ENCODE assay signal across 8 cellular contexts in the genomic region with DNA sequence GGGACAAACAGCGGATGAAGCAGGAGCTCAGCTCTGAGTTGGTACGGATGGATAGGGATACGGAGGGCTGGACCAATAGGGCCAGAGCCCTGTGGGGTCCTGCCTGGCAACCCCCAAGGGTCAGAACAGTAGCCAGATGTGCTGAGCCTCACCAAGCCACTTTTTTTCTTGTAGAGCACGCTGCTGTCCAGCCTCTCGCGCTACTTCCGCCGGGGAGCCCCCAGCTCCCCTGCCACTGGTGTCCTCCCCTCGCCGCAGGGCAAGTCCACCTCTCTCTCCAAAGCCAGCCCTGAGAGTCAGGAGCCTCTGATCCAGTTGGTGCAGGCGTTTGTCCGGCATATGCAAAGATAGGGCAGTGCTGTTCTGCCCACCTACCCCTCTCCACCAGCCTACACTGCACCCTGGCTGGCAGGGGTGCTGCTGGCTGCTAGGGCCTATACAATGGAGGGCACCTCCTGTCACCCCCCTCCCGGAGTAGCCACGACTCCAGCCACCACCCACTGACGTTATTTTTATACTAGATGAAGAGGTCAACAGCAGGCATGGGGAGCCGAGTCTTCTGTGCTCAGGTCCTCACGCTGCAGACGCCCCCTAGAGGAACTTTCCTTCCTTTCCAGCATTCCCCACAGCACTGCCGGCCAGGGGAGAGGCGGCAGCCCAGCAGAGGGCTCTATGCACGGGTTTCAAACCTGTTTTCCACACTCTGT. TPM values are rescaled to one million over a fixed set of nuclear protein-coding genes. Genes with fewer than 3 reads are reported as not detected.
DNase-seq lines count a peak whose midpoint lies in the region; ATAC-seq and TF ChIP-seq lines count a peak whose summit lies in the region.

No MANE protein-coding gene starts in this region.

- H3K27ac ChIP-seq in HUES64 (ENCODE audit: low read depth, low read length) (peak overlapping the region; percentile 35; the same call in 1 of the 2 replicates), Peyer's patch (no peak overlapping the region), parathyroid adenoma (no peak overlapping the region), aorta (ENCODE audit: low read depth in 1 of 2, low read length in 2 of 2) (peak overlapping the region in 1 of 2 donors; percentile 1)

- 64% methylated on average over 21 of the region's 21 CpGs for WGBS in HUES64
- 47 to 51% methylated on average over 21 of the region's 21 CpGs for WGBS in aorta, 2 donors

- TF ChIP-seq CTCF in Peyer's patch (IDR thresholded peaks at IDR 0.05) (peak; percentile 52 to 73 (median 68)), parathyroid adenoma (IDR thresholded peaks at IDR 0.05) (peak; percentile 84)

- H3K27me3 ChIP-seq in HUES64 (ENCODE audit: insufficient read depth, low read length) (no peaks in the 10 kb centered on the region), Peyer's patch (no peaks in the 10 kb centered on the region), parathyroid adenoma (ENCODE audit: control insufficient read depth, insufficient read depth, low read length) (no peaks in the 10 kb centered on the region), aorta (ENCODE audit: control insufficient read depth in 1 of 2, insufficient read depth in 2 of 2, low read length in 1 of 2) (no peaks in the 10 kb centered on the region)

- H3K4me1 ChIP-seq in HUES64 (ENCODE audit: insufficient read depth, low read length) (no peaks in the 10 kb centered on the region), Peyer's patch (peaks cover 0 to 3% (median 0%) of the 10 kb centered on the region in 4 donors), parathyroid adenoma (no peaks in the 10 kb centered on the region), aorta (ENCODE audit: control insufficient read depth in 1 of 2, insufficient read depth in 2 of 2, low read length in 2 of 2) (no peaks in the 10 kb centered on the region)

- no peak overlapping the region for H2AFZ ChIP-seq in parathyroid adenoma

- H3K4me3 ChIP-seq in HUES64 (ENCODE audit: low read length) (no peak overlapping the region), Peyer's patch (no peak overlapping the region), parathyroid adenoma (ENCODE audit: low read depth, low read length) (no peak overlapping the region), aorta (ENCODE audit: low read length in 2 of 2) (no peak overlapping the region)

- intact Hi-C loops in aorta (cut with DNase I), result loop anchor here in 1 of 2 donors (5.0 to 10.0 kb wide), 2 partner anchors 59 to 152 kb away; a partner anchor contains a TSS

- peak; percentile 70 to 72 for ATAC-seq in activated naive CD4-positive, alpha-beta T cell treated with anti-CD3 and anti-CD28 coated beads, Interleukin-2, amount 50 U/mL, for 72 hours
- peak; percentile 85 for ATAC-seq in aorta (ENCODE audit: low FRiP score)
- no peak for ATAC-seq in GM18519 (IDR thresholded peaks at IDR 0.05; ENCODE audit: low FRiP score, unreplicated experiment)

- peak overlapping the region in 1 of 2 donors; percentile 72 for H3K27ac Mint-ChIP-seq in activated naive CD4-positive, alpha-beta T cell treated with anti-CD3 and anti-CD28 coated beads, Interleukin-2, amount 50 U/mL, for 72 hours

- peak; percentile 91 for DNase-seq in DMS 273 (lab: John Stamatoyannopoulos, UW; ENCODE audit: unreplicated experiment)
- peak in 2 of 3 donors; percentile 52 to 76 for DNase-seq in Peyer's patch
- DNase-seq in activated naive CD4-positive, alpha-beta T cell treated with anti-CD3 and anti-CD28 coated beads, Interleukin-2, amount 50 U/mL, for 72 hours (ENCODE audit: low spot score in 2 of 2), result peak in 1 of 2 donors; percentile 60
- peak; percentile 9 for DNase-seq in glomerular endothelial cell (ENCODE audit: extremely low read depth, low read depth, low spot score)
- peak; percentile 65 to 85 for DNase-seq in aorta

- no peak overlapping the region for H3K9ac ChIP-seq in HUES64 (ENCODE audit: low read depth, low read length)
- H3K9ac ChIP-seq in parathyroid adenoma, result no peak overlapping the region

- H3K79me2 ChIP-seq in parathyroid adenoma, result no peaks in the 10 kb centered on the region

- no peak for TF ChIP-seq POLR2A in Peyer's patch (IDR thresholded peaks at IDR 0.05)

- H3K36me3 Mint-ChIP-seq in activated naive CD4-positive, alpha-beta T cell treated with anti-CD3 and anti-CD28 coated beads, Interleukin-2, amount 50 U/mL, for 72 hours, result peaks cover 5 to 11% of the 10 kb centered on the region in 2 donors

- no peaks in the 10 kb centered on the region for H3K9me3 ChIP-seq in HUES64 (ENCODE audit: insufficient read depth, low read depth, low read length)
- no peaks in the 10 kb centered on the region for H3K9me3 ChIP-seq in Peyer's patch
- H3K9me3 ChIP-seq in parathyroid adenoma (ENCODE audit: control insufficient read depth, low read length), result no peaks in the 10 kb centered on the region
- no peaks in the 10 kb centered on the region for H3K9me3 ChIP-seq in aorta (ENCODE audit: control insufficient read depth, low read length)

- H3K4me2 ChIP-seq in parathyroid adenoma (ENCODE audit: low read length), result no peak overlapping the region

- H3K36me3 ChIP-seq in HUES64 (ENCODE audit: insufficient read depth, low read length), result peaks cover 81% of the 10 kb centered on the region
- H3K36me3 ChIP-seq in Peyer's patch, result peaks cover 0 to 89% (median 0%) of the 10 kb centered on the region in 3 donors
- H3K36me3 ChIP-seq in parathyroid adenoma (ENCODE audit: control insufficient read depth, insufficient read depth, low read length), result no peaks in the 10 kb centered on the region
- H3K36me3 ChIP-seq in aorta (ENCODE audit: control insufficient read depth in 1 of 2, insufficient read depth in 2 of 2, low read length in 1 of 2), result peaks cover 0 to 4% of the 10 kb centered on the region in 2 donors

- no peaks in the 10 kb centered on the region for H3K9me3 Mint-ChIP-seq in activated naive CD4-positive, alpha-beta T cell treated with anti-CD3 and anti-CD28 coated beads, Interleukin-2, amount 50 U/mL, for 72 hours

RNA-seq across cellular contexts. Expression of a gene that starts 21.6 kb away (rescaled TPM):
- polyA plus RNA-seq in HUES64 (2013, experiment 1 of 2), result 42.2 TPM
- 38.4 TPM for polyA plus RNA-seq in HUES64 (2013, experiment 2 of 2)
- total RNA-seq in Peyer's patch (100 to 1,000 TPM; 156 to 218 (median 183) TPM), glomerular endothelial cell (63.7 and 63.8 TPM in 2 replicates), aorta (100 to 1,000 TPM in 1 of 2 donors, 10 to 100 TPM in 1; 64.9 to 107 TPM)
- total RNA-seq in activated naive CD4-positive, alpha-beta T cell treated with anti-CD3 and anti-CD28 coated beads, Interleukin-2, amount 50 U/mL, for 72 hours, result 10 to 100 TPM; 44.1 to 59.9 TPM
- 100 to 1,000 TPM in 1 of 2 donors, 10 to 100 TPM in 1; 34.4 to 232 TPM for polyA plus RNA-seq in aorta

RNA-seq across cellular contexts. Expression of a gene that starts 29.9 kb away (rescaled TPM):
- polyA plus RNA-seq in HUES64 (2013, experiment 1 of 2), result 13.5 TPM
- 11.2 TPM for polyA plus RNA-seq in HUES64 (2013, experiment 2 of 2)
- total RNA-seq in Peyer's patch (100 to 1,000 TPM in 3 of 4 donors, 10 to 100 TPM in 1; 68.5 to 174 (median 125) TPM), glomerular endothelial cell (17.5 and 23.3 TPM in 2 replicates), aorta (10 to 100 TPM; 21.8 to 28.3 TPM)
- 10 to 100 TPM; 30.4 to 79.3 TPM for total RNA-seq in activated naive CD4-positive, alpha-beta T cell treated with anti-CD3 and anti-CD28 coated beads, Interleukin-2, amount 50 U/mL, for 72 hours
- 10 to 100 TPM in 1 of 2 donors, 1 to 10 TPM in 1; 8.5 to 32.3 TPM for polyA plus RNA-seq in aorta

RNA-seq across cellular contexts. Expression of a gene that starts 59.0 kb away (rescaled TPM):
- 59.2 TPM for polyA plus RNA-seq in HUES64 (2013, experiment 1 of 2)
- polyA plus RNA-seq in HUES64 (2013, experiment 2 of 2), result 52.2 TPM
- total RNA-seq in Peyer's patch, result 100 to 1,000 TPM in 1 of 4 donors, 10 to 100 TPM in 3; 28.2 to 101 (median 47.9) TPM
- total RNA-seq in activated naive CD4-positive, alpha-beta T cell treated with anti-CD3 and anti-CD28 coated beads, Interleukin-2, amount 50 U/mL, for 72 hours, result 100 to 1,000 TPM; 110 to 123 TPM
- total RNA-seq in glomerular endothelial cell, result 47.5 and 51.3 TPM in 2 replicates
- 10 to 100 TPM; 37.1 to 44.5 TPM for total RNA-seq in aorta
- 10 to 100 TPM in 1 of 2 donors, 1 to 10 TPM in 1; 4.9 to 14.4 TPM for polyA plus RNA-seq in aorta

RNA-seq across cellular contexts. Expression of a gene that starts 59.1 kb away (rescaled TPM):
- 16.7 TPM for polyA plus RNA-seq in HUES64 (2013, experiment 1 of 2)
- polyA plus RNA-seq in HUES64 (2013, experiment 2 of 2), result 14.6 TPM
- total RNA-seq in Peyer's patch, result 10 to 100 TPM in 2 of 4 donors, 1 to 10 TPM in 2; 4.1 to 12.3 (median 10.6) TPM
- 1 to 10 TPM; 5.1 to 5.6 TPM for total RNA-seq in activated naive CD4-positive, alpha-beta T cell treated with anti-CD3 and anti-CD28 coated beads, Interleukin-2, amount 50 U/mL, for 72 hours
- 28.1 and 32.1 TPM in 2 replicates for total RNA-seq in glomerular endothelial cell
- total RNA-seq in aorta, result 10 to 100 TPM in 1 of 2 donors, 1 to 10 TPM in 1; 8.4 to 10.5 TPM
- polyA plus RNA-seq in aorta, result 10 to 100 TPM in 1 of 2 donors, 1 to 10 TPM in 1; 4.3 to 10.7 TPM
